In genomic region chr17:7383742-7384488, GRCh38 we compare ENCODE assay signal across 1 cellular context.
A peak's percentile ranks its signal among the peaks of the same experiment; 100 is the strongest.
TF ChIP-seq lines count a peak whose summit lies in the region.

No MANE protein-coding gene starts in this region.

TF ChIP-seq in WTC11, 78 proteins besides CTCF, POLR2A, EP300 and RAD21 (continued from another document):
- no peak for TF ChIP-seq PREB (CRISPR knock-in tag; IDR thresholded peaks at IDR 0.05; ENCODE audit: borderline replicate concordance)
- peak; percentile 38; the same call in 1 of the 2 replicates for TF ChIP-seq FOXK1 (CRISPR knock-in tag; IDR thresholded peaks at IDR 0.05)
- no peak for TF ChIP-seq EMX1 (CRISPR knock-in tag; IDR thresholded peaks at IDR 0.05)
- 0 out of 2 replicates have a peak, but pooled peaks have one; percentile 36 for TF ChIP-seq TP53 (CRISPR knock-in tag; IDR thresholded peaks at IDR 0.05)
- TF ChIP-seq, protein P1, sequence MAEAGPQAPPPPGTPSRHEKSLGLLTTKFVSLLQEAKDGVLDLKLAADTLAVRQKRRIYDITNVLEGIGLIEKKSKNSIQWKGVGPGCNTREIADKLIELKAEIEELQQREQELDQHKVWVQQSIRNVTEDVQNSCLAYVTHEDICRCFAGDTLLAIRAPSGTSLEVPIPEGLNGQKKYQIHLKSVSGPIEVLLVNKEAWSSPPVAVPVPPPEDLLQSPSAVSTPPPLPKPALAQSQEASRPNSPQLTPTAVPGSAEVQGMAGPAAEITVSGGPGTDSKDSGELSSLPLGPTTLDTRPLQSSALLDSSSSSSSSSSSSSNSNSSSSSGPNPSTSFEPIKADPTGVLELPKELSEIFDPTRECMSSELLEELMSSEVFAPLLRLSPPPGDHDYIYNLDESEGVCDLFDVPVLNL (CRISPR knock-in tag; IDR thresholded peaks at IDR 0.05; ENCODE audit: borderline replicate concordance, low read depth) = no peak
- no peak for TF ChIP-seq ZNF138 (CRISPR knock-in tag; conservative IDR thresholded peaks at IDR 0.05)
- TF ChIP-seq ATF2 (CRISPR knock-in tag; IDR thresholded peaks at IDR 0.05; ENCODE audit: borderline replicate concordance, low read depth) = no peak
- TF ChIP-seq NFATC4 (CRISPR knock-in tag; IDR thresholded peaks at IDR 0.05) = no peak
- no peak for TF ChIP-seq CBFB (CRISPR knock-in tag; IDR thresholded peaks at IDR 0.05; ENCODE audit: low read depth)
- no peak for TF ChIP-seq ZNF512 (CRISPR knock-in tag; IDR thresholded peaks at IDR 0.05; ENCODE audit: borderline replicate concordance)
- TF ChIP-seq, protein P2, sequence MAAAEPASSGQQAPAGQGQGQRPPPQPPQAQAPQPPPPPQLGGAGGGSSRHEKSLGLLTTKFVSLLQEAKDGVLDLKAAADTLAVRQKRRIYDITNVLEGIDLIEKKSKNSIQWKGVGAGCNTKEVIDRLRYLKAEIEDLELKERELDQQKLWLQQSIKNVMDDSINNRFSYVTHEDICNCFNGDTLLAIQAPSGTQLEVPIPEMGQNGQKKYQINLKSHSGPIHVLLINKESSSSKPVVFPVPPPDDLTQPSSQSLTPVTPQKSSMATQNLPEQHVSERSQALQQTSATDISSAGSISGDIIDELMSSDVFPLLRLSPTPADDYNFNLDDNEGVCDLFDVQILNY (CRISPR knock-in tag; IDR thresholded peaks at IDR 0.05) = peak; percentile 92; the same call in 1 of the 2 replicates
- TF ChIP-seq CREB1 (CRISPR knock-in tag; IDR thresholded peaks at IDR 0.05) = peak; percentile 49; the same call in 1 of the 2 replicates
- no peak; the same call in 1 of the 2 replicates for TF ChIP-seq NFE2L1 (CRISPR knock-in tag; IDR thresholded peaks at IDR 0.05)
- TF ChIP-seq, protein P3, sequence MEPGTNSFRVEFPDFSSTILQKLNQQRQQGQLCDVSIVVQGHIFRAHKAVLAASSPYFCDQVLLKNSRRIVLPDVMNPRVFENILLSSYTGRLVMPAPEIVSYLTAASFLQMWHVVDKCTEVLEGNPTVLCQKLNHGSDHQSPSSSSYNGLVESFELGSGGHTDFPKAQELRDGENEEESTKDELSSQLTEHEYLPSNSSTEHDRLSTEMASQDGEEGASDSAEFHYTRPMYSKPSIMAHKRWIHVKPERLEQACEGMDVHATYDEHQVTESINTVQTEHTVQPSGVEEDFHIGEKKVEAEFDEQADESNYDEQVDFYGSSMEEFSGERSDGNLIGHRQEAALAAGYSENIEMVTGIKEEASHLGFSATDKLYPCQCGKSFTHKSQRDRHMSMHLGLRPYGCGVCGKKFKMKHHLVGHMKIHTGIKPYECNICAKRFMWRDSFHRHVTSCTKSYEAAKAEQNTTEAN (CRISPR knock-in tag; IDR thresholded peaks at IDR 0.05) = no peak
- TF ChIP-seq TCF7 (CRISPR knock-in tag; IDR thresholded peaks at IDR 0.05; ENCODE audit: low read depth) = no peak
- no peak for TF ChIP-seq ERG (CRISPR knock-in tag; IDR thresholded peaks at IDR 0.05)
- no peak for TF ChIP-seq ZNF219 (CRISPR knock-in tag; IDR thresholded peaks at IDR 0.05; ENCODE audit: borderline replicate concordance)
- no peak for TF ChIP-seq GTF2I (CRISPR knock-in tag; conservative IDR thresholded peaks at IDR 0.05)
- TF ChIP-seq ZNF317 (CRISPR knock-in tag; IDR thresholded peaks at IDR 0.05; ENCODE audit: borderline replicate concordance, low read depth) = 0 out of 2 replicates have a peak, but pooled peaks have one; percentile 27
- no peak; the same call in 1 of the 2 replicates for TF ChIP-seq ZNF281 (CRISPR knock-in tag; IDR thresholded peaks at IDR 0.05)
- TF ChIP-seq SP1 (CRISPR knock-in tag; conservative IDR thresholded peaks at IDR 0.05) = peak; percentile 86
- TF ChIP-seq RORB (CRISPR knock-in tag; IDR thresholded peaks at IDR 0.05) = no peak
